ENCODE assay signal across 25 cellular contexts in genomic region chr2:103355287-103355686, GRCh38.
"Had no signal": no experiment of that assay in that cellular context is flagged by ENCODE, and none has a peak within 500 bp of the region (broad histone marks: within the 10 kb centered on the region; RNA-seq: fewer than 3 reads in every experiment).

No MANE protein-coding gene starts in this region.

- ATAC-seq: effector memory CD8-positive, alpha-beta T cell; esophagus mucosa; gastrocnemius medialis; heart left ventricle; left cardiac atrium; left lung; left ventricle myocardium superior; lower lobe of right lung; mucosa of descending colon had no signal

- H3K36me3 Mint-ChIP-seq: immature natural killer cell, mesothelial cell of epicardium, naive B cell had no signal

- H3K27me3 Mint-ChIP-seq: dendritic cell treated with granulocyte-macrophage colony-stimulating factor and Interleukin-4, amounts not matched to agents 40 ng/mL and 50 ng/mL, for 4 days; effector memory CD8-positive, alpha-beta T cell; naive B cell had no signal

- H3K9me3 Mint-ChIP-seq: dendritic cell treated with granulocyte-macrophage colony-stimulating factor and Interleukin-4, amounts not matched to agents 40 ng/mL and 50 ng/mL, for 4 days; mesothelial cell of epicardium had no signal

- H3K4me2 ChIP-seq: hepatocyte had no signal

- H3K4me1 ChIP-seq: colonic mucosa, esophagus squamous epithelium, gastrocnemius medialis, heart left ventricle, left lung, lower lobe of right lung had no signal

- H3K4me3 ChIP-seq: colonic mucosa, esophagus squamous epithelium, gastrocnemius medialis, heart left ventricle, hepatocyte, left lung, lower lobe of right lung, mucosa of descending colon had no signal

- H3K9me3 ChIP-seq: colonic mucosa, esophagus squamous epithelium, gastrocnemius medialis, heart left ventricle, left lung, lower lobe of right lung, mucosa of descending colon had no signal

- H2AFZ ChIP-seq: hepatocyte had no signal

- H3K27me3 ChIP-seq: colonic mucosa, esophagus squamous epithelium, gastrocnemius medialis, heart left ventricle, hepatocyte, left lung had no signal

- H3K4me1 Mint-ChIP-seq: immature natural killer cell, mesothelial cell of epicardium, naive B cell had no signal

- H3K27ac ChIP-seq: colonic mucosa, epithelial cell of prostate, esophagus squamous epithelium, gastrocnemius medialis, heart left ventricle, hepatocyte, left lung, lower lobe of right lung had no signal

- DNase-seq: colonic mucosa; cortex of kidney; effector CD8-positive, alpha-beta T cell; effector memory CD8-positive, alpha-beta T cell; endodermal cell; erythroblast; esophagus squamous epithelium; foreskin fibroblast; foreskin melanocyte; gastrocnemius medialis; heart left ventricle; hypothalamus; immature natural killer cell; left cardiac atrium; left lung; left ventricle myocardium superior; lower lobe of right lung; mesenchymal stem cell; mucosa of descending colon; naive B cell had no signal

- H3K4me3 Mint-ChIP-seq: dendritic cell treated with granulocyte-macrophage colony-stimulating factor and Interleukin-4, amounts not matched to agents 40 ng/mL and 50 ng/mL, for 4 days; effector memory CD8-positive, alpha-beta T cell; endodermal cell; immature natural killer cell; mesothelial cell of epicardium; naive B cell had no signal

- H3K27ac Mint-ChIP-seq: dendritic cell treated with granulocyte-macrophage colony-stimulating factor and Interleukin-4, amounts not matched to agents 40 ng/mL and 50 ng/mL, for 4 days; effector memory CD8-positive, alpha-beta T cell; endodermal cell; immature natural killer cell; mesothelial cell of epicardium had no signal

- H3K36me3 ChIP-seq: colonic mucosa, esophagus squamous epithelium, gastrocnemius medialis, heart left ventricle, left lung, lower lobe of right lung had no signal
